In genomic region chrX:38985375-38985774, GRCh38 we compare ENCODE assay signal across 8 cellular contexts.
DNase-seq lines count a peak whose midpoint lies in the region; ATAC-seq, FAIRE-seq and TF ChIP-seq lines count a peak whose summit lies in the region.

No MANE protein-coding gene starts in this region.

- no peaks in the 10 kb centered on the region for H3K9me3 ChIP-seq in OCI-LY1 (ENCODE audit: low read length)

- peak; percentile 86 for FAIRE-seq in GM18507 (lab: Jason Lieb, UNC)

- DNase-seq in CD1c-positive myeloid dendritic cell (ENCODE audit: extremely low spot score), result peak; percentile 49
- no peak for DNase-seq in GM18507 (ENCODE audit: extremely low spot score, insufficient read length, low read depth)
- DNase-seq in foreskin keratinocyte, result no peak
- DNase-seq in stimulated activated naive CD4-positive, alpha-beta T cell treated with Interleukin-2 at 50 U/mL for 16 hours (lab: John Stamatoyannopoulos, UW), result no peak
- DNase-seq in cerebellum (ENCODE audit: low spot score), result no peak
- no peak for DNase-seq in NCI-H2171 treated with DMSO at 0.1 percent for 48 hours (lab: John Stamatoyannopoulos, UW)

- H3K36me3 ChIP-seq in OCI-LY1 (ENCODE audit: insufficient read depth, low read length), result no peaks in the 10 kb centered on the region

- no peak for ATAC-seq in foreskin keratinocyte
- ATAC-seq in HG03139 (IDR thresholded peaks at IDR 0.05; ENCODE audit: unreplicated experiment), result no peak

- H4K20me1 ChIP-seq in OCI-LY1 (ENCODE audit: insufficient read depth, low read length), result no peaks in the 10 kb centered on the region

- TF ChIP-seq CTCF in OCI-LY1 (IDR thresholded peaks at IDR 0.05; ENCODE audit: low read length) (peak; percentile 43; the same call in 1 of the 2 replicates), foreskin keratinocyte (conservative IDR thresholded peaks at IDR 0.05) (peak; percentile 59)

- H3K27me3 ChIP-seq in OCI-LY1 (ENCODE audit: insufficient read depth, low read length) (no peaks in the 10 kb centered on the region), foreskin keratinocyte (no peaks in the 10 kb centered on the region)

- peak overlapping the region; percentile 28 for H3K27ac ChIP-seq in OCI-LY1 (ENCODE audit: low read depth, low read length, poor library complexity, severe bottlenecking)
- H3K27ac ChIP-seq in foreskin keratinocyte, result no peak overlapping the region

- H2AFZ ChIP-seq in OCI-LY1 (ENCODE audit: low read length), result no peak overlapping the region

- peaks cover 37% of the 10 kb centered on the region for H3K4me1 ChIP-seq in OCI-LY1 (ENCODE audit: insufficient read depth, low read length, severe bottlenecking)
- H3K4me1 ChIP-seq in foreskin keratinocyte, result no peaks in the 10 kb centered on the region

- no peak overlapping the region for H3K4me2 ChIP-seq in OCI-LY1 (ENCODE audit: low read length)

- no peaks in the 10 kb centered on the region for H3K9me2 ChIP-seq in OCI-LY1 (ENCODE audit: low read depth, low read length)

- H3F3A ChIP-seq in OCI-LY1 (ENCODE audit: insufficient read depth, low read length), result no peaks in the 10 kb centered on the region

- no peak overlapping the region for H3K4me3 ChIP-seq in OCI-LY1 (ENCODE audit: low read depth, low read length, poor library complexity, severe bottlenecking)

- no peaks in the 10 kb centered on the region for H3K79me2 ChIP-seq in OCI-LY1 (ENCODE audit: insufficient read depth, low read length)

- no peak overlapping the region for H3K9ac ChIP-seq in OCI-LY1 (ENCODE audit: low read length)
